In genomic region chr1:187390157-187390556, GRCh38 we compare ENCODE assay signal across 21 cellular contexts.
A peak's percentile ranks its signal among the peaks of the same experiment; 100 is the strongest.
DNase-seq lines count a peak whose midpoint lies in the region; ATAC-seq, FAIRE-seq and TF ChIP-seq lines count a peak whose summit lies in the region.
"Had no signal": no experiment of that assay in that cellular context is flagged by ENCODE, and none has a peak within 500 bp of the region (broad histone marks: within the 10 kb centered on the region; RNA-seq: fewer than 3 reads in every experiment).

No MANE protein-coding gene starts in this region.

- DNase-seq in D721Med (ENCODE audit: insufficient read length, low spot score) (no peak), HCEC 1CT (peak; percentile 28), RWPE2 (ENCODE audit: low spot score) (no peak), iPS-NIHi11 (ENCODE audit: low spot score) (peak; percentile 20), medulla oblongata (ENCODE audit: extremely low spot score) (no peak), cortex of kidney (lab: John Stamatoyannopoulos, UW) (no peak), Karpas-422 (no peak)
- DNase-seq: activated CD4-positive, alpha-beta T cell treated with anti-CD3 and anti-CD28 coated beads, Interleukin-2, amount 10 ng/mL, durations not matched to agents 24 days and 14 days; Caco-2; erythroblast; gastrocnemius medialis; GDM1; left colon; NCI-H1105 treated with DMSO at 0.1 percent for 48 hours; nephron progenitor cell; stimulated activated CD4-positive, alpha-beta T cell treated with anti-CD3 and anti-CD28 coated beads, Interleukin-2, amount 100 ng/mL, for 48 hours; T-cell; transverse colon had no signal

- H3K36me3 Mint-ChIP-seq in activated T-helper 17 cell treated with anti-CD3 and anti-CD28 coated beads, Interleukin-2, amount 50 U/mL, for 72 hours (ENCODE audit: low read depth) = no peaks in the 10 kb centered on the region
- H3K36me3 Mint-ChIP-seq: T-cell had no signal

- no peaks in the 10 kb centered on the region for H3K9me3 ChIP-seq in RWPE2 (ENCODE audit: severe bottlenecking)
- no peaks in the 10 kb centered on the region; the same call in 1 of the 2 replicates for H3K9me3 ChIP-seq in Karpas-422 (ENCODE audit: low read length)
- H3K9me3 ChIP-seq: Caco-2, gastrocnemius medialis had no signal

- H3K4me3 ChIP-seq in RWPE2 (ENCODE audit: severe bottlenecking) = no peak overlapping the region
- H3K4me3 ChIP-seq in Karpas-422 (ENCODE audit: low read length) = no peak overlapping the region
- H3K4me3 ChIP-seq: gastrocnemius medialis, transverse colon had no signal

- no peak for TF ChIP-seq CTCF in D721Med (IDR thresholded peaks at IDR 0.05; ENCODE audit: insufficient read depth, missing control alignments)
- TF ChIP-seq CTCF in RWPE2 (IDR thresholded peaks at IDR 0.05; ENCODE audit: poor library complexity, severe bottlenecking) = no peak

- no peaks in the 10 kb centered on the region for H4K20me1 ChIP-seq in Karpas-422 (ENCODE audit: insufficient read depth, low read depth, low read length)

- H3K4me1 ChIP-seq in RWPE2 (ENCODE audit: insufficient read depth, poor library complexity, severe bottlenecking) = no peaks in the 10 kb centered on the region
- no peaks in the 10 kb centered on the region for H3K4me1 ChIP-seq in Karpas-422 (ENCODE audit: low read length)
- H3K4me1 ChIP-seq: Caco-2, gastrocnemius medialis, transverse colon had no signal

- H3K27me3 ChIP-seq in RWPE2 (ENCODE audit: insufficient read depth, poor library complexity, severe bottlenecking) (no peaks in the 10 kb centered on the region), Karpas-422 (ENCODE audit: low read length) (no peaks in the 10 kb centered on the region)
- H3K27me3 ChIP-seq: gastrocnemius medialis, transverse colon had no signal

- no peak overlapping the region for H3K9ac ChIP-seq in Karpas-422 (ENCODE audit: low read length)

- no peaks in the 10 kb centered on the region for H3K9me2 ChIP-seq in Karpas-422 (replicated peaks; ENCODE audit: insufficient read depth, low read length)

- H3K27ac ChIP-seq in RWPE2 (ENCODE audit: poor library complexity, severe bottlenecking) (no peak overlapping the region), Karpas-422 (ENCODE audit: low read length) (no peak overlapping the region)
- H3K27ac ChIP-seq: gastrocnemius medialis, transverse colon had no signal

- no peak overlapping the region for H3K4me3 Mint-ChIP-seq in activated T-helper 17 cell treated with anti-CD3 and anti-CD28 coated beads, Interleukin-2, amount 50 U/mL, for 72 hours
- H3K4me3 Mint-ChIP-seq: activated CD4-positive, alpha-beta T cell treated with anti-CD3 and anti-CD28 coated beads, Interleukin-2, amount 10 ng/mL, durations not matched to agents 24 days and 14 days; nephron progenitor cell; stimulated activated naive CD8-positive, alpha-beta T cell treated with anti-CD3 and anti-CD28 coated beads, Interleukin-15, Interleukin-2, amounts not matched to agents 100 ng/mL and 50 ng/mL, for 24 hours; T-cell had no signal

- H3K4me1 Mint-ChIP-seq in activated T-helper 17 cell treated with anti-CD3 and anti-CD28 coated beads, Interleukin-2, amount 50 U/mL, for 72 hours = no peaks in the 10 kb centered on the region
- H3K4me1 Mint-ChIP-seq: activated CD4-positive, alpha-beta T cell treated with anti-CD3 and anti-CD28 coated beads, Interleukin-2, amount 10 ng/mL, durations not matched to agents 24 days and 14 days; T-cell had no signal

- no peak overlapping the region for H3K4me2 ChIP-seq in Karpas-422 (ENCODE audit: low read depth, low read length, poor library complexity, severe bottlenecking)

- H3K27ac Mint-ChIP-seq in activated T-helper 17 cell treated with anti-CD3 and anti-CD28 coated beads, Interleukin-2, amount 50 U/mL, for 72 hours = no peak overlapping the region
- H3K27ac Mint-ChIP-seq: activated CD4-positive, alpha-beta T cell treated with anti-CD3 and anti-CD28 coated beads, Interleukin-2, amount 10 ng/mL, durations not matched to agents 24 days and 14 days; nephron progenitor cell; stimulated activated naive CD8-positive, alpha-beta T cell treated with anti-CD3 and anti-CD28 coated beads, Interleukin-15, Interleukin-2, amounts not matched to agents 100 ng/mL and 50 ng/mL, for 24 hours; T-cell had no signal

- FAIRE-seq in D721Med (lab: Jason Lieb, UNC) = peak; percentile 77

- no peaks in the 10 kb centered on the region for H3K9me3 Mint-ChIP-seq in activated T-helper 17 cell treated with anti-CD3 and anti-CD28 coated beads, Interleukin-2, amount 50 U/mL, for 72 hours
- H3K9me3 Mint-ChIP-seq: activated CD4-positive, alpha-beta T cell treated with anti-CD3 and anti-CD28 coated beads, Interleukin-2, amount 10 ng/mL, durations not matched to agents 24 days and 14 days; nephron progenitor cell; stimulated activated naive CD8-positive, alpha-beta T cell treated with anti-CD3 and anti-CD28 coated beads, Interleukin-15, Interleukin-2, amounts not matched to agents 100 ng/mL and 50 ng/mL, for 24 hours; T-cell had no signal

- no peaks in the 10 kb centered on the region for H3K27me3 Mint-ChIP-seq in activated T-helper 17 cell treated with anti-CD3 and anti-CD28 coated beads, Interleukin-2, amount 50 U/mL, for 72 hours
- H3K27me3 Mint-ChIP-seq: activated CD4-positive, alpha-beta T cell treated with anti-CD3 and anti-CD28 coated beads, Interleukin-2, amount 10 ng/mL, durations not matched to agents 24 days and 14 days; stimulated activated naive CD8-positive, alpha-beta T cell treated with anti-CD3 and anti-CD28 coated beads, Interleukin-15, Interleukin-2, amounts not matched to agents 100 ng/mL and 50 ng/mL, for 24 hours; T-cell had no signal

- no peak overlapping the region for H2AFZ ChIP-seq in Karpas-422 (ENCODE audit: low read length)

- no peaks in the 10 kb centered on the region for H3K36me3 ChIP-seq in RWPE2 (ENCODE audit: low read depth)
- H3K36me3 ChIP-seq in Karpas-422 (ENCODE audit: insufficient read depth, low read length) = no peaks in the 10 kb centered on the region
- H3K36me3 ChIP-seq: gastrocnemius medialis, transverse colon had no signal

- H3K79me2 ChIP-seq in Karpas-422 (ENCODE audit: low read length) = no peaks in the 10 kb centered on the region

- ATAC-seq in RWPE2 (ENCODE audit: low read depth) = 0 out of 3 replicates have a peak, but pooled peaks have one; percentile 33
- no peak for ATAC-seq in activated T-helper 17 cell treated with anti-CD3 and anti-CD28 coated beads, Interleukin-2, amount 50 U/mL, for 72 hours (replicated peaks)
- ATAC-seq: gastrocnemius medialis, left colon, Right ventricle myocardium inferior, T-cell had no signal

Comparison
In these comparisons a context has a peak if more than half of its experiments do, and no peak if none do; other contexts are left out.
1. DNase-seq: peak in HCEC 1CT (single experiment) and iPS-NIHi11 (single experiment); none in D721Med (single experiment), RWPE2 (single experiment), medulla oblongata (single experiment), cortex of kidney (single experiment) and Karpas-422 (single experiment).